Comparison of ENCODE assay signal across 18 cellular contexts in the genomic region with DNA sequence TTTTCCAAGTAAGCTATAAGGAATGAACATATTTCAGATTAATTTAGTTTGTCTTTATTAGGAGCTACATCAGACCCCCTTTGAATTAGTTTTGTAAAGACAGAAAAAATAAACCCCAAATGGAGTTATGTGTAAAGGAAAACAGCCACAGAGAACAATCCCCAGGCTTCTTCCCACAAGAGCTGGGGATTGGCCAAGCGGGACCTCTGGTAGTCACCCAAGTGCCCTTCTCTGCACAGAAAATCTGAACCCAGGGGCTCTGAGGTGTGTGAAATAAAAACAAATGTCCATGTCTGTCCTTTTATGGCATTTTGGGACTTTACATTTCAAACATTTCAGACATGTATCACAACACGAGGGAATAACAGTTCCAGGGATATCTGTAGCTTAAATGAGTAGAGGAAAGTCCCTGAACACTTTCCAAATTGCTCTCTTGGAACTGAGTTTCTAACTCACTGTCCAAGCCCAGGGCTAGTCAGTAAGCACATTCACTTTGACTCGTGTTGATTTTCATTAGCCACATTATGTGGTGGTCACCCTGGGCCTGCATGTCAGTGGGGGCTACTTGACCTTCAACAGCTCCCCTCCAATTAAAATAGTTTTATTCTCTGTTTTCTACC. TPM values are rescaled to one million over a fixed set of nuclear protein-coding genes. Genes with fewer than 3 reads are reported as not detected.
A peak's percentile ranks its signal among the peaks of the same experiment; 100 is the strongest.
DNase-seq lines count a peak whose midpoint lies in the region; ATAC-seq, FAIRE-seq and TF ChIP-seq lines count a peak whose summit lies in the region.
"Had no signal": no experiment of that assay in that cellular context is flagged by ENCODE, and none has a peak within 500 bp of the region (broad histone marks: within the 10 kb centered on the region; RNA-seq: fewer than 3 reads in every experiment).

No MANE protein-coding gene starts in this region.

- H3K79me1 ChIP-seq in mesendoderm (ENCODE audit: low read length), result no peaks in the 10 kb centered on the region

- H3K9me3 ChIP-seq in body of pancreas (no peaks in the 10 kb centered on the region), stomach (no peaks in the 10 kb centered on the region), tibial nerve (no peaks in the 10 kb centered on the region)

- no peak overlapping the region for H3K4ac ChIP-seq in mesendoderm (ENCODE audit: low read depth, low read length)

- no peak for ATAC-seq in body of pancreas

- H2AK5ac ChIP-seq in mesendoderm (ENCODE audit: low read length), result no peak overlapping the region

- peak overlapping the region in 3 of 4 donors; percentile 43 to 70 (median 58) for H3K27ac ChIP-seq in body of pancreas
- H3K27ac ChIP-seq in mesendoderm (ENCODE audit: low read depth, low read length), result no peak overlapping the region
- peak overlapping the region in 3 of 5 donors; percentile 38 to 51 (median 50) for H3K27ac ChIP-seq in stomach
- H3K27ac ChIP-seq in tibial nerve, result no peak overlapping the region

- no peaks in the 10 kb centered on the region for H3K36me3 ChIP-seq in body of pancreas (replicated peaks in 1 of 2; ENCODE audit: insufficient read depth in 1 of 2, low read depth in 2 of 2)
- no peaks in the 10 kb centered on the region for H3K36me3 ChIP-seq in mesendoderm (ENCODE audit: control insufficient read depth, insufficient read depth, low read length)
- H3K36me3 ChIP-seq in stomach, result no peaks in the 10 kb centered on the region
- H3K36me3 ChIP-seq in tibial nerve, result no peaks in the 10 kb centered on the region

- no peak overlapping the region for H3K4me2 ChIP-seq in mesendoderm (ENCODE audit: low read length)

- DNase-seq in D721Med (ENCODE audit: insufficient read length, low spot score) (no peak), body of pancreas (no peak), mesendoderm (no peak), stomach (no peak), tibial nerve (ENCODE audit: low spot score in 2 of 2) (no peak)
- no peak for DNase-seq in activated CD8-positive, alpha-beta memory T cell treated with anti-CD3 and anti-CD28 coated beads for 24 hours
- no peak for DNase-seq in stimulated activated CD4-positive, alpha-beta T cell treated with anti-CD3 and anti-CD28 coated beads, Interleukin-4, amount 100 ng/mL, for 4 hours
- DNase-seq: Calu3; CD4-positive, alpha-beta memory T cell; KG1; MV-4-11; NCI-H187; NCI-H2107; NCI-H345; NCI-H524 treated with DMSO at 0.1 percent for 48 hours; SHP77 had no signal

- TF ChIP-seq EP300 in stomach (IDR thresholded peaks at IDR 0.05) (no peak), tibial nerve (IDR thresholded peaks at IDR 0.05) (no peak)

- H4K5ac ChIP-seq in mesendoderm (ENCODE audit: low read length), result no peak overlapping the region

- peak; percentile 44 for FAIRE-seq in D721Med (lab: Jason Lieb, UNC)
- FAIRE-seq: A204.1, H1 had no signal

- H3K18ac ChIP-seq in mesendoderm (ENCODE audit: low read length), result peak overlapping the region; percentile 4

- WGBS in body of pancreas, 2 donors, result 29 to 50% methylated on average over 3 of the region's 3 CpGs
- WGBS in mesendoderm (ENCODE audit: extremely low coverage, insufficient coverage, low lambda C conversion rate), result no CpG with 5 or more reads among the region's 3 CpGs
- 39 to 60% (median 42%) methylated on average over 3 of the region's 3 CpGs for WGBS in stomach, 5 donors
- 63 to 70% methylated on average over 3 of the region's 3 CpGs for WGBS in tibial nerve, 2 donors

- H3K56ac ChIP-seq in mesendoderm (ENCODE audit: low read length), result no peak overlapping the region

- H2BK5ac ChIP-seq in mesendoderm (ENCODE audit: low read length), result no peak overlapping the region

- H3K9ac ChIP-seq in mesendoderm (ENCODE audit: low read length), result no peak overlapping the region

- intact Hi-C loops in body of pancreas (cut with DNase I) (no loop called here), stomach (cut with DNase I; ENCODE audit: low total_unique reads) (no loop called here)

- H4K8ac ChIP-seq in mesendoderm (ENCODE audit: low read depth, low read length), result no peak overlapping the region

- H3K4me3 ChIP-seq in body of pancreas (no peak overlapping the region), mesendoderm (ENCODE audit: low read length) (no peak overlapping the region), stomach (no peak overlapping the region), tibial nerve (no peak overlapping the region)

- TF ChIP-seq CTCF in D721Med (IDR thresholded peaks at IDR 0.05; ENCODE audit: insufficient read depth, missing control alignments) (no peak), body of pancreas (IDR thresholded peaks at IDR 0.05) (no peak), stomach (IDR thresholded peaks at IDR 0.05) (no peak), tibial nerve (IDR thresholded peaks at IDR 0.05) (no peak)

- no peak overlapping the region for H3K23ac ChIP-seq in mesendoderm (ENCODE audit: low read length)

- no peaks in the 10 kb centered on the region for H3K79me2 ChIP-seq in mesendoderm (ENCODE audit: control insufficient read depth, insufficient read depth, low read length)

- no peak overlapping the region for H2BK15ac ChIP-seq in mesendoderm (replicated peaks; ENCODE audit: low read depth)

- H2BK120ac ChIP-seq in mesendoderm (ENCODE audit: low read depth, low read length), result no peak overlapping the region

- no peaks in the 10 kb centered on the region for H3K27me3 ChIP-seq in body of pancreas
- H3K27me3 ChIP-seq in mesendoderm (ENCODE audit: insufficient read depth, low read length, poor library complexity), result no peaks in the 10 kb centered on the region
- H3K27me3 ChIP-seq in stomach, result no peaks in the 10 kb centered on the region
- no peaks in the 10 kb centered on the region for H3K27me3 ChIP-seq in tibial nerve

- H3K4me1 ChIP-seq in body of pancreas (peaks cover 14% of the 10 kb centered on the region), mesendoderm (ENCODE audit: control insufficient read depth, low read depth, low read length) (no peaks in the 10 kb centered on the region), stomach (peaks cover 10 to 34% (median 24%) of the 10 kb centered on the region in 4 donors), tibial nerve (peaks cover 0 to 12% (median 0%) of the 10 kb centered on the region in 4 donors)

- TF ChIP-seq POLR2A in body of pancreas (IDR thresholded peaks at IDR 0.05) (no peak), stomach (IDR thresholded peaks at IDR 0.05) (no peak), tibial nerve (IDR thresholded peaks at IDR 0.05) (no peak)

RNA-seq across cellular contexts. Expression of gene DPT, which starts 22.5 kb away (rescaled TPM):
- total RNA-seq in body of pancreas (10 to 100 TPM; 25.4 to 57.1 TPM), stomach (10 to 100 TPM; 21.7 to 86.7 (median 58.8) TPM), tibial nerve (10 to 100 TPM; 21.3 to 81.5 (median 40.0) TPM)
- not detected for polyA plus RNA-seq in mesendoderm (2013, experiment 1 of 2)
- not detected for polyA plus RNA-seq in mesendoderm (2013, experiment 2 of 2)
- polyA plus RNA-seq in stomach, result 10 to 100 TPM; 20.1 to 60.3 (median 35.5) TPM
- total RNA-seq: Calu3; CD4-positive, alpha-beta memory T cell; H1 had no signal
- polyA plus RNA-seq: CD4-positive, alpha-beta memory T cell; H1 had no signal

Comparison
In these comparisons a context has a peak if more than half of its experiments do, and no peak if none do; other contexts are left out.
1. H3K27ac ChIP-seq: peak in body of pancreas (3 of 4) and stomach (3 of 5); none in mesendoderm (single experiment) and tibial nerve (0 of 4).